ENCODE assay signal across 12 cellular contexts in the genomic region with DNA sequence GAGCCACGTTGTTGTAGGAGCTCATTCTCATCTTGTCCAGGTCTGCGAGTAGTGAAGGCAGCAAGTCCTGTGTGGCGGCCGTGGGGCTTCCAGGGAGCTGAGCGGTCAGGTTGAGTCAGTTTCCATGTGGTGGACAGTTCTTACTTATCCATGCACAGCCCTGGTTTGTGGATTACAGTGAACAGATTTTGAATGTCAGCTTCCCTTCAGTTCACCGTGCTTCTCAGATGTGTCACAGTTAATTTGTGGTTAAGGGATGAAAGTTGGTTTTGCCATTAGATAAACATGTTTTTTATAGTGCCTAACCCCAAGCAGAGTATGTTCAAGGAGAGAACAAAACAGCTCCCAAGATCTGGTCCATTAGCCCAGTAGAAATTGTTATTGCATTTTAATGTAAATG.
A peak's percentile ranks its signal among the peaks of the same experiment; 100 is the strongest.
DNase-seq lines count a peak whose midpoint lies in the region; ATAC-seq and TF ChIP-seq lines count a peak whose summit lies in the region.
"Had no signal": no experiment of that assay in that cellular context is flagged by ENCODE, and none has a peak within 500 bp of the region (broad histone marks: within the 10 kb centered on the region; RNA-seq: fewer than 3 reads in every experiment).

No MANE protein-coding gene starts in this region.

- H3K4me3 ChIP-seq in BJ (ENCODE audit: low read depth, low read length) (no peak overlapping the region), HEK293 (ENCODE audit: low read depth, low read length) (no peak overlapping the region), mesenchymal stem cell (ENCODE audit: insufficient read depth in 1 of 2, low read depth in 1 of 2, low read length in 2 of 2) (no peak overlapping the region), tibial artery (no peak overlapping the region)
- H3K4me3 ChIP-seq: heart left ventricle, uterus had no signal

- H3K27ac Mint-ChIP-seq in activated naive CD8-positive, alpha-beta T cell treated with anti-CD3 and anti-CD28 coated beads for 36 hours, result peak overlapping the region; percentile 64

- peaks cover 67% of the 10 kb centered on the region for H3K36me3 Mint-ChIP-seq in activated naive CD8-positive, alpha-beta T cell treated with anti-CD3 and anti-CD28 coated beads for 36 hours

- no peak overlapping the region for H4K91ac ChIP-seq in mesenchymal stem cell (ENCODE audit: low read length)

- H3K4me1 Mint-ChIP-seq in activated naive CD8-positive, alpha-beta T cell treated with anti-CD3 and anti-CD28 coated beads for 36 hours, result peaks cover 76% of the 10 kb centered on the region

- peak; percentile 47 for DNase-seq in BJ (ENCODE audit: low read depth)
- DNase-seq in activated naive CD8-positive, alpha-beta T cell treated with anti-CD3 and anti-CD28 coated beads for 36 hours, result peak; percentile 21
- peak; percentile 93 for DNase-seq in mesenchymal stem cell
- DNase-seq in HUDEP-2 (lab: John Stamatoyannopoulos, UW; ENCODE audit: unreplicated experiment in 76 of 76), result no peak
- no peak for DNase-seq in RKO (ENCODE audit: low spot score)
- DNase-seq in tibial artery, result no peak
- DNase-seq: heart left ventricle; NCI-H774; stimulated activated CD4-positive, alpha-beta T cell treated with anti-CD3 and anti-CD28 coated beads, Interleukin-4, amount 100 ng/mL, for 1 hour; uterus had no signal

- no peak overlapping the region for H2BK5ac ChIP-seq in mesenchymal stem cell (ENCODE audit: low read depth, low read length, poor library complexity, severe bottlenecking)

- no peak overlapping the region for H2BK120ac ChIP-seq in mesenchymal stem cell (ENCODE audit: low read depth, low read length)

- no peak overlapping the region for H2AK5ac ChIP-seq in mesenchymal stem cell (ENCODE audit: low read length, severe bottlenecking)

- H3K27me3 Mint-ChIP-seq in activated naive CD8-positive, alpha-beta T cell treated with anti-CD3 and anti-CD28 coated beads for 36 hours, result no peaks in the 10 kb centered on the region

- peaks cover 42% of the 10 kb centered on the region for H3K79me1 ChIP-seq in mesenchymal stem cell (replicated peaks; ENCODE audit: low read length, poor library complexity, severe bottlenecking)

- no peak overlapping the region for H3K23ac ChIP-seq in mesenchymal stem cell (ENCODE audit: low read length in 2 of 2)

- peak overlapping the region in 1 of 2 experiments; percentile 51 for H2BK12ac ChIP-seq in mesenchymal stem cell (ENCODE audit: low read length in 2 of 2)

- ATAC-seq in GM18870 (IDR thresholded peaks at IDR 0.05; ENCODE audit: unreplicated experiment), result no peak
- ATAC-seq: heart left ventricle had no signal

- H3K4me1 ChIP-seq in HEK293 (ENCODE audit: control insufficient read depth, insufficient read depth, low read length) (peaks cover 17% of the 10 kb centered on the region), mesenchymal stem cell (ENCODE audit: control insufficient read depth, insufficient read depth, low read depth, low read length) (peaks cover 22% of the 10 kb centered on the region), tibial artery (peaks cover 0 to 15% (median 10%) of the 10 kb centered on the region in 4 donors)
- H3K4me1 ChIP-seq: uterus had no signal

- H2AFZ ChIP-seq in mesenchymal stem cell (ENCODE audit: low read depth, low read length), result no peak overlapping the region

- H3K18ac ChIP-seq in mesenchymal stem cell (ENCODE audit: low read depth in 1 of 2, low read length in 2 of 2), result peak overlapping the region; percentile 11 to 81

- peaks cover 2% of the 10 kb centered on the region for H3K9me3 Mint-ChIP-seq in activated naive CD8-positive, alpha-beta T cell treated with anti-CD3 and anti-CD28 coated beads for 36 hours

- H4K8ac ChIP-seq in mesenchymal stem cell (ENCODE audit: low read length), result peak overlapping the region; percentile 47

- no peaks in the 10 kb centered on the region for H3K27me3 ChIP-seq in BJ (ENCODE audit: control insufficient read depth, insufficient read depth, low read length)
- H3K27me3 ChIP-seq in mesenchymal stem cell (ENCODE audit: control insufficient read depth in 1 of 2, insufficient read depth in 1 of 2, low read length in 2 of 2), result no peaks in the 10 kb centered on the region
- H3K27me3 ChIP-seq in tibial artery, result no peaks in the 10 kb centered on the region
- H3K27me3 ChIP-seq: heart left ventricle, uterus had no signal

- no peak overlapping the region for H3K4me3 Mint-ChIP-seq in activated naive CD8-positive, alpha-beta T cell treated with anti-CD3 and anti-CD28 coated beads for 36 hours

- H3K4me2 ChIP-seq in mesenchymal stem cell (ENCODE audit: low read length, poor library complexity, severe bottlenecking), result no peak overlapping the region

- CTCF ChIA-PET in BJ (lab: Yijun Ruan, JAX), result interaction anchor here (1.2 kb wide), 1 partner anchor 221 kb away, joined by 4 read pairs; no protein-coding TSS in a partner anchor
- CTCF ChIA-PET in HEK293 (lab: Yijun Ruan, JAX), result interaction anchor here (0.7 to 3.6 kb wide), 4 partner anchors 16 to 220 kb away, joined by 3 to 15 read pairs (median 5); no protein-coding TSS in a partner anchor

- 21% methylated on average over 6 of the region's 6 CpGs for WGBS in mesenchymal stem cell

- H3K9me3 ChIP-seq in HEK293 (ENCODE audit: control insufficient read depth, insufficient read depth, low read depth, low read length), result no peaks in the 10 kb centered on the region
- H3K9me3 ChIP-seq in mesenchymal stem cell (ENCODE audit: control insufficient read depth, low read length), result no peaks in the 10 kb centered on the region
- no peaks in the 10 kb centered on the region for H3K9me3 ChIP-seq in tibial artery
- H3K9me3 ChIP-seq: heart left ventricle, uterus had no signal

- TF ChIP-seq CTCF in BJ (IDR thresholded peaks at IDR 0.05; ENCODE audit: insufficient read depth, low read depth, low read length) (no peak), HEK293 (tag by site-specific recombination; IDR thresholded peaks at IDR 0.05) (no peak), tibial artery (IDR thresholded peaks at IDR 0.05) (no peak)

- no peak overlapping the region for H2BK15ac ChIP-seq in mesenchymal stem cell (ENCODE audit: low read depth, poor library complexity, severe bottlenecking)

- no peak overlapping the region for H3K14ac ChIP-seq in mesenchymal stem cell (ENCODE audit: low read length in 2 of 2)

- H3K9ac ChIP-seq in mesenchymal stem cell (ENCODE audit: low read length), result no peak overlapping the region

- H3K27ac ChIP-seq in HEK293 (ENCODE audit: extremely low read depth, low read depth, low read length) (no peak overlapping the region), mesenchymal stem cell (ENCODE audit: low read length, poor library complexity, severe bottlenecking) (no peak overlapping the region), tibial artery (no peak overlapping the region)
- H3K27ac ChIP-seq: heart left ventricle, uterus had no signal

- H3K36me3 ChIP-seq in BJ (ENCODE audit: control insufficient read depth, insufficient read depth, low read length), result peaks cover 3% of the 10 kb centered on the region; the same call in 1 of the 2 replicates
- H3K36me3 ChIP-seq in HEK293 (ENCODE audit: control insufficient read depth in 2 of 2, insufficient read depth in 1 of 2, low read length in 2 of 2), result no peaks in the 10 kb centered on the region
- H3K36me3 ChIP-seq in mesenchymal stem cell (ENCODE audit: control insufficient read depth in 1 of 2, insufficient read depth in 2 of 2, low read depth in 1 of 2, low read length in 2 of 2), result peaks cover 9 to 13% of the 10 kb centered on the region in 2 experiments
- peaks cover 0 to 7% (median 0%) of the 10 kb centered on the region in 3 donors for H3K36me3 ChIP-seq in tibial artery
- H3K36me3 ChIP-seq: uterus had no signal

- intact Hi-C loops in tibial artery (cut with DNase I; ENCODE audit: low total_unique reads), result no loop called here

- H3K4ac ChIP-seq in mesenchymal stem cell (ENCODE audit: low read depth in 1 of 2, low read length in 2 of 2), result peak overlapping the region in 1 of 2 experiments; percentile 32

- POLR2A ChIA-PET in BJ (lab: Charles Lee) (no interaction called here), HEK293 (lab: Yijun Ruan, JAX) (interaction anchor here (1.3 kb wide), 1 partner anchor 193 kb away, joined by 5 read pairs; no protein-coding TSS in a partner anchor)

TF ChIP-seq in HEK293, 187 proteins besides CTCF, POLR2A, EP300 and RAD21:
- no peak for TF ChIP-seq ZNF121 (tag by site-specific recombination; IDR thresholded peaks at IDR 0.05)
- peak; percentile 67 for TF ChIP-seq WT1 (tag by site-specific recombination; IDR thresholded peaks at IDR 0.05)
- no peak for TF ChIP-seq ZFHX2 (tag by site-specific recombination; conservative IDR thresholded peaks at IDR 0.05)
- TF ChIP-seq GLIS1 (tag by site-specific recombination; IDR thresholded peaks at IDR 0.05), result peak; percentile 85
- TF ChIP-seq, protein P1, sequence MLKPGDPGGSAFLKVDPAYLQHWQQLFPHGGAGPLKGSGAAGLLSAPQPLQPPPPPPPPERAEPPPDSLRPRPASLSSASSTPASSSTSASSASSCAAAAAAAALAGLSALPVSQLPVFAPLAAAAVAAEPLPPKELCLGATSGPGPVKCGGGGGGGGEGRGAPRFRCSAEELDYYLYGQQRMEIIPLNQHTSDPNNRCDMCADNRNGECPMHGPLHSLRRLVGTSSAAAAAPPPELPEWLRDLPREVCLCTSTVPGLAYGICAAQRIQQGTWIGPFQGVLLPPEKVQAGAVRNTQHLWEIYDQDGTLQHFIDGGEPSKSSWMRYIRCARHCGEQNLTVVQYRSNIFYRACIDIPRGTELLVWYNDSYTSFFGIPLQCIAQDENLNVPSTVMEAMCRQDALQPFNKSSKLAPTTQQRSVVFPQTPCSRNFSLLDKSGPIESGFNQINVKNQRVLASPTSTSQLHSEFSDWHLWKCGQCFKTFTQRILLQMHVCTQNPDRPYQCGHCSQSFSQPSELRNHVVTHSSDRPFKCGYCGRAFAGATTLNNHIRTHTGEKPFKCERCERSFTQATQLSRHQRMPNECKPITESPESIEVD (tag by site-specific recombination; IDR thresholded peaks at IDR 0.05), result peak; percentile 73
- no peak for TF ChIP-seq ZNF426 (tag by site-specific recombination; IDR thresholded peaks at IDR 0.05)
- TF ChIP-seq OSR2 (tag by site-specific recombination; IDR thresholded peaks at IDR 0.05), result peak; percentile 53; the same call in 1 of the 2 replicates

Comparison
In these comparisons a context has a peak if more than half of its experiments do, and no peak if none do; other contexts are left out.
1. DNase-seq: peak in BJ (single experiment), activated naive CD8-positive, alpha-beta T cell treated with anti-CD3 and anti-CD28 coated beads for 36 hours (single experiment) and mesenchymal stem cell (single experiment); none in HUDEP-2 (0 of 76), RKO (single experiment) and tibial artery (0 of 2).